In the genomic region with DNA sequence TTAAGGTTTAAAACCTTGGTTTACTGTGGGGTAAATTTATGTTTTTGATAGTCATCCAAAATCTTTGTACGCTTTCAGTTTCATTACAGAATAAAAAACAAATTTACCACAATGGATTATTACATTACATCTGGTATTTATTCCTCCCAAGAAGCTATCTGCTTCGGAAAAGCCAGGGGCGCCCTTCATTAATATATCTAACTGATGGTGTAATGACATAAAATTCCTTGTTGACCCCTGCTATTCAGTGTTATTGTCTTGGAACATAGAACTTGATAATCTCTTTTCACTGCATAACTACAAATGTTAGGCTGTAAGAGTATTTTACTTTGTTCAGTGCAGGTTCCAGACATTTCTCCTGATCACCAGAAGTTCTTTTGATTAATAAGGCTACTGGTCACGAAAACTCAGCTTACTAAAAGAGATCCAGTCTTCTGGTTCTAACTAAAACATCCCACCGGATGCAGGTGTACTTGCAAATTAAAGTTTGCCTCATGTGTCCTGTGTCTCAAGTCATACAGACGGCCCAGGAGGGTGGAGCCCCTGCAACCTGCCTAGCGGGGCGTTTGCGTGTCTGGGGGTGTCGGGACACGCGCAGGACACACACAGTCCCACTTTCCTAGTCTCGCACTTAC, we compare ENCODE assay signal across 8 cellular contexts. TPM values are rescaled to one million over a fixed set of nuclear protein-coding genes. Genes with fewer than 3 reads are reported as not detected.
DNase-seq lines count a peak whose midpoint lies in the region; ATAC-seq, FAIRE-seq and TF ChIP-seq lines count a peak whose summit lies in the region.

No MANE protein-coding gene starts in this region.

- DNase-seq in GM06990 (ENCODE audit: extremely low read depth, insufficient read length) (no peak), OCI-M2 (lab: John Stamatoyannopoulos, UW; ENCODE audit: unreplicated experiment) (peak; percentile 56), endothelial cell (ENCODE audit: low spot score) (no peak), frontal cortex (ENCODE audit: low spot score in 2 of 2) (no peak), HPDE6-E6E7 (ENCODE audit: extremely low spot score) (no peak)
- no peak for DNase-seq in stimulated activated CD4-positive, alpha-beta T cell treated with anti-CD3 and anti-CD28 coated beads, Interleukin-2, amount 100 ng/mL, for 24 hours

- no peak for TF ChIP-seq CTCF in GM06990 (IDR thresholded peaks at IDR 0.05; ENCODE audit: insufficient read depth, low read length, poor library complexity, severe bottlenecking)
- TF ChIP-seq CTCF in endothelial cell (IDR thresholded peaks at IDR 0.05; ENCODE audit: unreplicated experiment) = no peak
- no peak for TF ChIP-seq CTCF in parathyroid adenoma (IDR thresholded peaks at IDR 0.05)

- no peak for ATAC-seq in HG02642 (IDR thresholded peaks at IDR 0.05; ENCODE audit: poor library complexity, unreplicated experiment)

- no peaks in the 10 kb centered on the region for H3K36me3 Mint-ChIP-seq in endothelial cell (ENCODE audit: low read depth, unreplicated experiment)

- H3K36me3 ChIP-seq in GM06990 (ENCODE audit: control insufficient read depth, insufficient read depth, low read length) (no peaks in the 10 kb centered on the region), parathyroid adenoma (ENCODE audit: control insufficient read depth, insufficient read depth, low read length) (no peaks in the 10 kb centered on the region)

- no peaks in the 10 kb centered on the region for H3K27me3 Mint-ChIP-seq in endothelial cell (ENCODE audit: unreplicated experiment)

- H3K27ac ChIP-seq in parathyroid adenoma = peak overlapping the region; percentile 81

- H3K27ac Mint-ChIP-seq in endothelial cell (ENCODE audit: unreplicated experiment) = peak overlapping the region; percentile 59

- H3K9ac ChIP-seq in parathyroid adenoma = no peak overlapping the region

- peak overlapping the region; percentile 68 for H3K4me3 ChIP-seq in GM06990 (replicated peaks; ENCODE audit: low read depth, low read length)
- H3K4me3 ChIP-seq in parathyroid adenoma (ENCODE audit: low read depth, low read length) = peak overlapping the region; percentile 81

- H3K9me3 Mint-ChIP-seq in endothelial cell (ENCODE audit: unreplicated experiment) = no peaks in the 10 kb centered on the region

- FAIRE-seq in frontal cortex (lab: Jason Lieb, UNC) = no peak

- peak overlapping the region; percentile 92 for H3K4me3 Mint-ChIP-seq in endothelial cell (ENCODE audit: unreplicated experiment)

- no peaks in the 10 kb centered on the region for H3K9me3 ChIP-seq in parathyroid adenoma (ENCODE audit: control insufficient read depth, low read length)

- no peaks in the 10 kb centered on the region for H3K4me1 ChIP-seq in parathyroid adenoma

- peak overlapping the region; percentile 84 for H2AFZ ChIP-seq in parathyroid adenoma

- no peaks in the 10 kb centered on the region for H3K27me3 ChIP-seq in GM06990 (replicated peaks; ENCODE audit: control insufficient read depth, insufficient read depth, low read length)
- no peaks in the 10 kb centered on the region for H3K27me3 ChIP-seq in parathyroid adenoma (ENCODE audit: control insufficient read depth, insufficient read depth, low read length)

- H3K79me2 ChIP-seq in parathyroid adenoma = peaks cover 6% of the 10 kb centered on the region

- peaks cover 4% of the 10 kb centered on the region for H3K4me1 Mint-ChIP-seq in endothelial cell (ENCODE audit: unreplicated experiment)

- H3K4me2 ChIP-seq in parathyroid adenoma (ENCODE audit: low read length) = peak overlapping the region; percentile 82

RNA-seq across cellular contexts. Expression of gene GLCCI1, which starts 0.6 kb away (rescaled TPM):
- total RNA-seq in endothelial cell (ENCODE audit: unreplicated experiment) (13.8 TPM), frontal cortex (34.6 TPM)
